In the genomic region with DNA sequence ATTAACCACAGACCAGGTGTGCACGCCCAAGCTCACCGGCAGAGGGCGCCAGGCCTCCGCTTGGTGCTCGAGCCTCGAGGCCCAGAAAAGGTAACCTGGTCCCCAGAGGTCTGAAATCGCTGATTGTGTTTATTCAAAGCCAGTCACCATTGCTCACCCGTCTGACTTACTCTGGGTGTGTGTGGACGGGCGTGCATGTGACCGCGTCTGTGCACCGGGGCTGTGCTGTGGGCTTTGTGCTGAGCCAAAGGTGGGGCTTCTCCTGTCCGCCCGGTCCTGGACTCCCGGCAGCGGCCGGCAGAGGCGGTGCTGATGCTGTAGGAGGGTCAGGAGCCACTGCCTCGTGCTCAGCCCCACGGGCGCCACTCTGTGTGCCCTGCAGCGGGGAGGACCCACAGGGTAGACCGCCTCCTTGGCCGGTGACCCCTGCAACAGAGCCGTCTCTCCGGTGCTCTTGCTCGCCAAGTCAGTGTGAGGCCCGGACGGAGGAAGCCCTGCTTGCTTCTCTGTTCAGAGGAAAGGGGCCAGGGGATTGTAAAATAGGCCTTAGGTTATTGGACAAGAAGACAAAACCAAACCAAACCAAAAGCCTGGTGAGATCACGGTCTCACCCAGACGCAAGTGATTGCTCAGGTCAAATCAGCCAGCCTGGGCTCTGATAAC, we compare ENCODE assay signal across 8 cellular contexts. TPM values are rescaled to one million over a fixed set of nuclear protein-coding genes. Genes with fewer than 3 reads are reported as not detected.
DNase-seq lines count a peak whose midpoint lies in the region; ATAC-seq and TF ChIP-seq lines count a peak whose summit lies in the region.

No MANE protein-coding gene starts in this region.

- no peaks in the 10 kb centered on the region for H3K9me3 ChIP-seq in effector memory CD4-positive, alpha-beta T cell (ENCODE audit: control insufficient read depth, low read length)

- peak; percentile 94 for DNase-seq in CD1c-positive myeloid dendritic cell (ENCODE audit: extremely low spot score)
- peak; percentile 71 to 83 for DNase-seq in HL-60 (ENCODE audit: low read depth in 1 of 2, low spot score in 1 of 2)
- peak; percentile 99 for DNase-seq in NCI-H82 (lab: John Stamatoyannopoulos, UW)
- peak; percentile 88 for DNase-seq in activated CD8-positive, alpha-beta memory T cell treated with anti-CD3 and anti-CD28 coated beads for 4 hours (ENCODE audit: low read depth in 2 of 2)
- DNase-seq in effector memory CD4-positive, alpha-beta T cell, result peak; percentile 77 to 86 (median 85)
- peak; percentile 83 for DNase-seq in mesendoderm
- peak; percentile 81 for DNase-seq in stimulated activated CD8-positive, alpha-beta memory T cell treated with anti-CD3 and anti-CD28 coated beads, Interleukin-15, amount 100 ng/mL, for 24 hours (ENCODE audit: low read depth)

- H3K4me3 ChIP-seq in HL-60 (replicated peaks; ENCODE audit: insufficient read depth, low read length) (no peak overlapping the region), mesendoderm (ENCODE audit: low read length) (no peak overlapping the region)
- no peak overlapping the region for H3K4me3 ChIP-seq in effector memory CD4-positive, alpha-beta T cell (ENCODE audit: insufficient read depth, low read depth, low read length, poor library complexity, severe bottlenecking)

- H3K9ac ChIP-seq in mesendoderm (ENCODE audit: low read length), result peak overlapping the region; percentile 36

- H4K5ac ChIP-seq in mesendoderm (ENCODE audit: low read length), result no peak overlapping the region

- H2BK5ac ChIP-seq in mesendoderm (ENCODE audit: low read length), result no peak overlapping the region

- peak overlapping the region; percentile 36 for H3K4me2 ChIP-seq in mesendoderm (ENCODE audit: low read length)

- H3K79me1 ChIP-seq in mesendoderm (ENCODE audit: low read length), result no peaks in the 10 kb centered on the region

- no peak overlapping the region for H3K4ac ChIP-seq in mesendoderm (ENCODE audit: low read depth, low read length)

- no peaks in the 10 kb centered on the region for H3K36me3 ChIP-seq in effector memory CD4-positive, alpha-beta T cell (ENCODE audit: control insufficient read depth, insufficient read depth, low read length)
- H3K36me3 ChIP-seq in mesendoderm (ENCODE audit: control insufficient read depth, insufficient read depth, low read length), result no peaks in the 10 kb centered on the region

- H3K27ac ChIP-seq in HL-60 (replicated peaks) (no peak overlapping the region), mesendoderm (ENCODE audit: low read depth, low read length) (no peak overlapping the region)
- peak overlapping the region; percentile 60 for H3K27ac ChIP-seq in effector memory CD4-positive, alpha-beta T cell (ENCODE audit: insufficient read depth, low read length, poor library complexity, severe bottlenecking)

- H3K27me3 ChIP-seq in HL-60 (ENCODE audit: insufficient read depth, poor library complexity, severe bottlenecking) (no peaks in the 10 kb centered on the region), mesendoderm (ENCODE audit: insufficient read depth, low read length, poor library complexity) (no peaks in the 10 kb centered on the region)
- H3K27me3 ChIP-seq in effector memory CD4-positive, alpha-beta T cell (replicated peaks; ENCODE audit: control insufficient read depth, insufficient read depth, low read length, poor library complexity, severe bottlenecking), result no peaks in the 10 kb centered on the region

- H2BK120ac ChIP-seq in mesendoderm (ENCODE audit: low read depth, low read length), result no peak overlapping the region

- peak; percentile 77 for TF ChIP-seq CTCF in HL-60 (IDR thresholded peaks at IDR 0.05; ENCODE audit: insufficient read depth, low read length)

- H3K56ac ChIP-seq in mesendoderm (ENCODE audit: low read length), result peak overlapping the region; percentile 84

- ATAC-seq in GM19452 (IDR thresholded peaks at IDR 0.05; ENCODE audit: unreplicated experiment), result peak; percentile 64

- no peak overlapping the region for H2AK5ac ChIP-seq in mesendoderm (ENCODE audit: low read length)

- WGBS in mesendoderm (ENCODE audit: extremely low coverage, insufficient coverage, low lambda C conversion rate), result no CpG with 5 or more reads among the region's 32 CpGs

- H4K8ac ChIP-seq in mesendoderm (ENCODE audit: low read depth, low read length), result no peak overlapping the region

- H2BK15ac ChIP-seq in mesendoderm (replicated peaks; ENCODE audit: low read depth), result no peak overlapping the region

- H3K23ac ChIP-seq in mesendoderm (ENCODE audit: low read length), result no peak overlapping the region

- peaks cover 29% of the 10 kb centered on the region for H3K4me1 ChIP-seq in effector memory CD4-positive, alpha-beta T cell (ENCODE audit: control insufficient read depth, insufficient read depth, low read length, poor library complexity, severe bottlenecking)
- H3K4me1 ChIP-seq in mesendoderm (ENCODE audit: control insufficient read depth, low read depth, low read length), result no peaks in the 10 kb centered on the region

- H3K79me2 ChIP-seq in mesendoderm (ENCODE audit: control insufficient read depth, insufficient read depth, low read length), result no peaks in the 10 kb centered on the region

- no peak overlapping the region for H3K18ac ChIP-seq in mesendoderm (ENCODE audit: low read length)

RNA-seq across cellular contexts. Expression of a gene that starts 32.0 kb away (rescaled TPM):
- 4.1 TPM for polyA plus RNA-seq in mesendoderm (2013, experiment 1 of 2)
- 3.9 TPM for polyA plus RNA-seq in mesendoderm (2013, experiment 2 of 2)

RNA-seq across cellular contexts. Expression of a gene that starts 43.9 kb away (rescaled TPM):
- not detected for polyA plus RNA-seq in mesendoderm (2013, experiment 1 of 2)
- polyA plus RNA-seq in mesendoderm (2013, experiment 2 of 2), result not detected
